26 cellular contexts compared by ENCODE assay signal in genomic region chr18:38944446-38945024, GRCh38.
"Had no signal": no experiment of that assay in that cellular context is flagged by ENCODE, and none has a peak within 500 bp of the region (broad histone marks: within the 10 kb centered on the region; RNA-seq: fewer than 3 reads in every experiment).

No MANE protein-coding gene starts in this region.

- H3K9ac ChIP-seq: parathyroid adenoma had no signal

- H3K9me3 ChIP-seq: neutrophil, testis, thyroid gland, transverse colon, vagina had no signal

- DNase-seq: hippocampal formation; immature natural killer cell; kidney; left colon; naive thymus-derived CD8-positive, alpha-beta T cell; occipital lobe; stimulated activated CD4-positive, alpha-beta T cell treated with anti-CD3 and anti-CD28 coated beads, Interleukin-12 subunit alpha, Interleukin-12 subunit beta, amount 100 ng/mL, for 4 hours; stimulated activated CD4-positive, alpha-beta T cell treated with anti-CD3 and anti-CD28 coated beads, Interleukin-15, amount 100 ng/mL, for 24 hours; stimulated activated CD4-positive, alpha-beta T cell treated with anti-CD3 and anti-CD28 coated beads, Interleukin-2, amount 100 ng/mL, for 24 hours; stimulated activated CD4-positive, alpha-beta T cell treated with anti-CD3 and anti-CD28 coated beads, Interleukin-4, amount 100 ng/mL, for 1 hour; stimulated activated naive B cell treated with anti-CD40 and anti-IgM and Interleukin-4, amounts not matched to agents 10 μg/mL and 1 μg/mL and 100 μg/mL, for 72 hours; stimulated activated naive CD8-positive, alpha-beta T cell treated with anti-CD3 and anti-CD28 coated beads, Interleukin-15, Interleukin-2, amounts not matched to agents 100 U/mL and 50 U/mL, for 24 hours; stomach; testis; thyroid gland; transverse colon had no signal

- H3K27me3 ChIP-seq: left lung, neutrophil, right atrium auricular region, stomach, testis, thyroid gland, transverse colon, upper lobe of left lung, vagina had no signal

- H3K4me1 ChIP-seq: left lung, parathyroid adenoma, right atrium auricular region, stomach, testis, thyroid gland, transverse colon, upper lobe of left lung, vagina had no signal

- H3K4me3 ChIP-seq: left lung, lung, right atrium auricular region, skin epidermis, stomach, testis, thyroid gland, transverse colon, upper lobe of left lung, vagina had no signal

- H3K27ac ChIP-seq: left lung, neutrophil, parathyroid adenoma, right atrium auricular region, skin epidermis, stomach, testis, thyroid gland, transverse colon, upper lobe of left lung, vagina had no signal

- FAIRE-seq: islet of Langerhans, kidney had no signal

- H3K79me2 ChIP-seq: parathyroid adenoma had no signal

- ATAC-seq: left colon; left lung; naive thymus-derived CD8-positive, alpha-beta T cell; sciatic nerve; stimulated activated naive B cell treated with anti-CD40 and anti-IgM and Interleukin-4, amounts not matched to agents 10 μg/mL and 1 μg/mL and 100 μg/mL, for 72 hours; stimulated activated naive CD8-positive, alpha-beta T cell treated with anti-CD3 and anti-CD28 coated beads, Interleukin-15, Interleukin-2, amounts not matched to agents 100 U/mL and 50 U/mL, for 24 hours had no signal

- H3K36me3 ChIP-seq: left lung, neutrophil, right atrium auricular region, stomach, thyroid gland, transverse colon, upper lobe of left lung, vagina had no signal

- H2AFZ ChIP-seq: parathyroid adenoma had no signal
